Comparison of ENCODE assay signal across 8 cellular contexts in the genomic region with DNA sequence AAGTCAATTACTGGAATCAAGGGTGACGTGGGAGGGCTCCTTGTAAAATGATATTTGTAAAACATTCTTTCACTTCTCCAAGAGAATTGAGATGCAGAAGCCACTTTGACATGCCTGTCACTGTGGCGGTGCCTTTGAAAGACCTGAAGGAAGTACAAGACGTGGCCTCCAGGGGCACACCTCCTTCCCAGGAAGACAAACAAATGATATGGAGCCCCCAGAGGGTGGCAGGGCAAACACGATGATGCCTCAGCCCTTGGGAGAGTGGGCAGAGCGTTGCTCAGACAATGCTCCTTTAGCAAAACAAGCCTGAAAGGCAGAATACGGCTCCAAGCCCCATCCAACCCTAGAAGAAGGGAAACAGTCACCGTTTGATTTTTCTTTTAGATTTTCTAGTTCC. TPM values are rescaled to one million over a fixed set of nuclear protein-coding genes. Genes with fewer than 3 reads are reported as not detected.
DNase-seq lines count a peak whose midpoint lies in the region; ATAC-seq and FAIRE-seq lines count a peak whose summit lies in the region.

No MANE protein-coding gene starts in this region.

- H3K27me3 Mint-ChIP-seq in activated naive CD8-positive, alpha-beta T cell = peaks cover 12% of the 10 kb centered on the region

- peak overlapping the region; percentile 1 to 28 for H3K4me3 ChIP-seq in mucosa of rectum (ENCODE audit: low read length in 2 of 2)

- ATAC-seq in left ventricle myocardium superior = no peak
- no peak for ATAC-seq in GM18519 (IDR thresholded peaks at IDR 0.05; ENCODE audit: low FRiP score, unreplicated experiment)

- peak overlapping the region in 1 of 2 donors; percentile 8 for H3K9ac ChIP-seq in mucosa of rectum (ENCODE audit: low read depth in 1 of 2, low read length in 2 of 2)

- peak; percentile 50 for DNase-seq in D341Med (ENCODE audit: low spot score)
- peak; percentile 20 for DNase-seq in HTR-8/SVneo (ENCODE audit: insufficient read length, low spot score)
- no peak for DNase-seq in left ventricle myocardium superior
- DNase-seq in foreskin melanocyte = no peak
- no peak for DNase-seq in NCI-H2029 treated with DMSO at 0.1 percent for 48 hours (lab: John Stamatoyannopoulos, UW)

- H3K27ac ChIP-seq in mucosa of rectum (ENCODE audit: low read depth in 2 of 2, low read length in 2 of 2) = peak overlapping the region; percentile 53 to 90

- intact Hi-C loops in left ventricle myocardium superior (cut with micrococcal nuclease) = no loop called here

- H3K36me3 ChIP-seq in mucosa of rectum (ENCODE audit: control insufficient read depth in 2 of 2, insufficient read depth in 2 of 2, low read length in 2 of 2) = no peaks in the 10 kb centered on the region

- H3K27me3 ChIP-seq in mucosa of rectum (ENCODE audit: control insufficient read depth in 2 of 2, insufficient read depth in 2 of 2, low read length in 2 of 2) = peaks cover 0 to 3% of the 10 kb centered on the region in 2 donors

- H3K9me3 ChIP-seq in mucosa of rectum (ENCODE audit: control insufficient read depth in 2 of 2, low read length in 2 of 2) = no peaks in the 10 kb centered on the region

- H3K4me1 Mint-ChIP-seq in activated naive CD8-positive, alpha-beta T cell (ENCODE audit: low read depth) = peaks cover 10% of the 10 kb centered on the region

- no peak overlapping the region for H3K27ac Mint-ChIP-seq in activated naive CD8-positive, alpha-beta T cell

- FAIRE-seq in HTR-8/SVneo (lab: Jason Lieb, UNC) = no peak

- H3K9me3 Mint-ChIP-seq in activated naive CD8-positive, alpha-beta T cell (ENCODE audit: low read depth) = no peaks in the 10 kb centered on the region

- peaks cover 12 to 37% of the 10 kb centered on the region in 2 donors for H3K4me1 ChIP-seq in mucosa of rectum (ENCODE audit: control insufficient read depth in 2 of 2, insufficient read depth in 2 of 2, low read length in 2 of 2)

- no peaks in the 10 kb centered on the region for H3K36me3 Mint-ChIP-seq in activated naive CD8-positive, alpha-beta T cell

- peak overlapping the region; percentile 46 for H3K4me3 Mint-ChIP-seq in activated naive CD8-positive, alpha-beta T cell

RNA-seq across cellular contexts. Expression of a gene that starts 9.3 kb away (rescaled TPM):
- not detected for total RNA-seq in left ventricle myocardium superior

Comparison
In these comparisons a context has a peak if more than half of its experiments do, and no peak if none do; other contexts are left out.
1. DNase-seq: peak in D341Med (single experiment) and HTR-8/SVneo (single experiment); none in left ventricle myocardium superior (single experiment), foreskin melanocyte (single experiment) and NCI-H2029 treated with DMSO at 0.1 percent for 48 hours (single experiment).